Comparison of ENCODE assay signal across 31 cellular contexts in the genomic region with DNA sequence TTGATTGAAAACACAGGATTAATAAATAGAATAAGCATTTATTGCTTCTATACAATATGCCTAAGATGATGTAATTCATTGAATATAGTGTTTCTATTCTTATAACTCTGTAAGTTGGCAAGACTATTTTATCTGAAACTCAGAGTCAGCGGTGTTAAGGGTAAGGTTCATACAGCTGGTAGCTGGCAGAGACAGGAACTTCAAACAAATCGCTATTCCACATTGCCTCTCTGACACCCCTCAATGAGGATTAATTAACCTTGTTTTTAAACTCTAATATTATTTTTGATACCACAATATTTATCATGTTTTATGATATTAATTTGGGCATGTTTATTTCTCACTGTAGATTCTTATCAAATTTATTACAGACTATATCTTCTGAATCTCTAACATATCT.
DNase-seq lines count a peak whose midpoint lies in the region; TF ChIP-seq lines count a peak whose summit lies in the region.
"Had no signal": no experiment of that assay in that cellular context is flagged by ENCODE, and none has a peak within 500 bp of the region (broad histone marks: within the 10 kb centered on the region; RNA-seq: fewer than 3 reads in every experiment).

No MANE protein-coding gene starts in this region.

- no TSS peak for BruUV-seq in PC-9 (replicated peaks; lab: Mats Ljungman, UMichigan)

- intact Hi-C loops in PC-9 (cut with micrococcal nuclease; ENCODE audit: unreplicated experiment) = no loop called here

- no peaks in the 10 kb centered on the region for H3K79me2 ChIP-seq in PC-9 (ENCODE audit: low read depth)

- H3K4me2 ChIP-seq in PC-9 = no peak overlapping the region
- H3K4me2 ChIP-seq: A549; BLaER1; BLaER1 treated with 17β-estradiol and CSF1 and Interleukin-3, amounts not matched to agents 10 nM and 100 nM had no signal

- CTCF ChIA-PET in PC-9 (lab: Charles Lee) = no interaction called here

- POLR2A ChIA-PET in PC-9 (lab: Charles Lee; ENCODE audit: unreplicated experiment) = no interaction called here

- H4K20me1 ChIP-seq in PC-9 (ENCODE audit: insufficient read depth) = no peaks in the 10 kb centered on the region
- H4K20me1 ChIP-seq: BLaER1; BLaER1 treated with 17β-estradiol and CSF1 and Interleukin-3, amounts not matched to agents 10 nM and 100 nM had no signal

- H3K4me3 ChIP-seq in LNCaP clone FGC (ENCODE audit: low read depth, low read length) (no peak overlapping the region), PC-9 (no peak overlapping the region)
- H3K4me3 ChIP-seq: A549; BLaER1; BLaER1 treated with 17β-estradiol and CSF1 and Interleukin-3, amounts not matched to agents 10 nM and 100 nM had no signal

- peak; percentile 97 for DNase-seq in LNCaP clone FGC (ENCODE audit: low read depth)
- no peak for DNase-seq in PC-9
- DNase-seq in GM19240 (ENCODE audit: insufficient read length, low spot score) = no peak
- no peak for DNase-seq in SW 1271 (lab: John Stamatoyannopoulos, UW)
- DNase-seq in HCEC 1CT = no peak
- DNase-seq in nucleus accumbens (lab: John Stamatoyannopoulos, UW) = no peak
- DNase-seq: 8988T; ACHN; AML-193; BE2C; C1 segment of cervical spinal cord; Caco-2; Calu3; CD4-positive, alpha-beta memory T cell; CD4-positive, alpha-beta T cell; CD4-positive, CD25-positive, alpha-beta regulatory T cell; CD8-positive, alpha-beta memory T cell; CD8-positive, alpha-beta T cell; COR-L47; DMS 273 treated with DMSO at 0.1 percent for 48 hours; DMS153; DMS53; DMS79; DMS79 treated with DMSO at 0.1 percent for 48 hours; DND-41; EL had no signal

- no peaks in the 10 kb centered on the region for H3K27me3 ChIP-seq in PC-9 (ENCODE audit: insufficient read depth, low read depth)
- H3K27me3 ChIP-seq: BE2C; BLaER1; BLaER1 treated with 17β-estradiol and CSF1 and Interleukin-3, amounts not matched to agents 10 nM and 100 nM had no signal

- H3F3A ChIP-seq in PC-9 (ENCODE audit: insufficient read depth, low read depth) = no peaks in the 10 kb centered on the region

- H3K4me1 ChIP-seq in PC-9 (replicated peaks; ENCODE audit: insufficient read depth) = no peaks in the 10 kb centered on the region
- H3K4me1 ChIP-seq: A549; BE2C; BLaER1; BLaER1 treated with 17β-estradiol and CSF1 and Interleukin-3, amounts not matched to agents 10 nM and 100 nM; Caco-2 had no signal

- H3K27ac ChIP-seq in 22Rv1 (peak overlapping the region; percentile 41), PC-9 (no peak overlapping the region), VCaP (peak overlapping the region; percentile 83)
- H3K27ac ChIP-seq: A549; BLaER1; BLaER1 treated with 17β-estradiol and CSF1 and Interleukin-3, amounts not matched to agents 10 nM and 100 nM had no signal

- H2AFZ ChIP-seq in PC-9 = peak overlapping the region; percentile 34; the same call in 1 of the 2 replicates

- no peaks in the 10 kb centered on the region for H3K9me2 ChIP-seq in PC-9 (ENCODE audit: insufficient read depth)

- no peaks in the 10 kb centered on the region for H3K9me3 ChIP-seq in PC-9 (ENCODE audit: insufficient read depth, low read depth)
- H3K9me3 ChIP-seq: A549; BE2C; BLaER1; BLaER1 treated with 17β-estradiol and CSF1 and Interleukin-3, amounts not matched to agents 10 nM and 100 nM; Caco-2 had no signal

- no peak for TF ChIP-seq CTCF in 22Rv1 (IDR thresholded peaks at IDR 0.05)
- TF ChIP-seq CTCF in LNCaP clone FGC (IDR thresholded peaks at IDR 0.05; ENCODE audit: control insufficient read depth, extremely low read depth, insufficient read depth) = no peak
- no peak for TF ChIP-seq CTCF in PC-9 (conservative IDR thresholded peaks at IDR 0.05)
- TF ChIP-seq CTCF in VCaP (conservative IDR thresholded peaks at IDR 0.05) = no peak

- H3K36me3 ChIP-seq in PC-9 (ENCODE audit: low read depth) = no peaks in the 10 kb centered on the region
- H3K36me3 ChIP-seq: BE2C; BLaER1; BLaER1 treated with 17β-estradiol and CSF1 and Interleukin-3, amounts not matched to agents 10 nM and 100 nM had no signal
